25 cellular contexts compared by ENCODE assay signal in genomic region chr22:30025187-30025586, GRCh38. TPM values are rescaled to one million over a fixed set of nuclear protein-coding genes. Genes with fewer than 3 reads are reported as not detected.
DNase-seq lines count a peak whose midpoint lies in the region; ATAC-seq, FAIRE-seq and TF ChIP-seq lines count a peak whose summit lies in the region.
"Had no signal": no experiment of that assay in that cellular context is flagged by ENCODE, and none has a peak within 500 bp of the region (broad histone marks: within the 10 kb centered on the region; RNA-seq: fewer than 3 reads in every experiment).

No MANE protein-coding gene starts in this region.

- no peak for TF ChIP-seq POLR2A in gastroesophageal sphincter (IDR thresholded peaks at IDR 0.05)

- intact Hi-C loops in activated CD4-positive, alpha-beta T cell treated with anti-CD3 and anti-CD28 coated beads for 36 hours (cut with DNase I, micrococcal nuclease): no loop called here
- intact Hi-C loops in pancreas (cut with DNase I) (no loop called here), upper lobe of right lung (cut with DNase I) (no loop called here)

- CTCF ChIA-PET in activated CD4-positive, alpha-beta T cell treated with anti-CD3 and anti-CD28 coated beads for 36 hours (lab: Charles Lee): interaction anchor here (0.7 kb wide), 1 partner anchor 245 kb away, joined by 4 read pairs; no protein-coding TSS in a partner anchor

- H3K4me1 ChIP-seq in pancreas (no peaks in the 10 kb centered on the region), upper lobe of right lung (peaks cover 6% of the 10 kb centered on the region), gastroesophageal sphincter (no peaks in the 10 kb centered on the region)

- POLR2A ChIA-PET in activated CD4-positive, alpha-beta T cell treated with anti-CD3 and anti-CD28 coated beads for 36 hours (lab: Charles Lee): no interaction called here

- no peak for TF ChIP-seq EP300 in gastroesophageal sphincter (IDR thresholded peaks at IDR 0.05)

- H3K36me3 ChIP-seq in pancreas (peaks cover 7 to 46% (median 21%) of the 10 kb centered on the region in 3 donors), upper lobe of right lung (peaks cover 83% of the 10 kb centered on the region), gastroesophageal sphincter (peaks cover 0 to 89% of the 10 kb centered on the region in 2 donors)

- peaks cover 10% of the 10 kb centered on the region for H3K4me1 Mint-ChIP-seq in activated CD4-positive, alpha-beta T cell treated with anti-CD3 and anti-CD28 coated beads for 36 hours

- H3K27ac ChIP-seq in pancreas (no peak overlapping the region), upper lobe of right lung (no peak overlapping the region), gastroesophageal sphincter (no peak overlapping the region)
- H3K27ac ChIP-seq: 22Rv1, KMS-11 had no signal

- no peaks in the 10 kb centered on the region for H3K27me3 ChIP-seq in pancreas
- H3K27me3 ChIP-seq in upper lobe of right lung: no peaks in the 10 kb centered on the region
- no peaks in the 10 kb centered on the region for H3K27me3 ChIP-seq in gastroesophageal sphincter

- ATAC-seq in activated CD4-positive, alpha-beta T cell treated with anti-CD3 and anti-CD28 coated beads for 36 hours: no peak
- ATAC-seq in esophagus mucosa: peak; percentile 88
- ATAC-seq in pancreas: peak in 3 of 4 donors; percentile 41 to 69 (median 53)
- ATAC-seq in upper lobe of right lung: peak; percentile 84
- ATAC-seq in gastroesophageal sphincter: no peak
- no peak for ATAC-seq in HG02938 (IDR thresholded peaks at IDR 0.05; ENCODE audit: unreplicated experiment)
- ATAC-seq: CD8-positive, alpha-beta T cell; GM12878 had no signal

- H3K27ac Mint-ChIP-seq in activated CD4-positive, alpha-beta T cell treated with anti-CD3 and anti-CD28 coated beads for 36 hours: peak overlapping the region; percentile 35
- H3K27ac Mint-ChIP-seq: CD8-positive, alpha-beta T cell; HFFc6 had no signal

- H3K27me3 Mint-ChIP-seq in activated CD4-positive, alpha-beta T cell treated with anti-CD3 and anti-CD28 coated beads for 36 hours: no peaks in the 10 kb centered on the region

- H3K36me3 Mint-ChIP-seq in activated CD4-positive, alpha-beta T cell treated with anti-CD3 and anti-CD28 coated beads for 36 hours (ENCODE audit: low read depth): peaks cover 28% of the 10 kb centered on the region

- 43 to 46% methylated on average over 3 of the region's 3 CpGs for WGBS in pancreas, 2 donors
- 20 to 85% methylated on average over 1 to 2 of the region's 3 CpGs for WGBS in gastroesophageal sphincter (ENCODE audit: low coverage in 1 of 2), 2 donors

- H3K4me3 Mint-ChIP-seq in activated CD4-positive, alpha-beta T cell treated with anti-CD3 and anti-CD28 coated beads for 36 hours: no peak overlapping the region
- H3K4me3 Mint-ChIP-seq: CD8-positive, alpha-beta T cell; HFFc6 had no signal

- FAIRE-seq in pancreas (lab: Jason Lieb, UNC): no peak
- FAIRE-seq: D721Med, G401.6, GM12878, GM18507, H54 had no signal

- DNase-seq in activated CD4-positive, alpha-beta T cell treated with anti-CD3 and anti-CD28 coated beads for 36 hours: no peak
- no peak for DNase-seq in activated CD4-positive, alpha-beta T cell treated with anti-CD3 and anti-CD28 coated beads, Interleukin-2, amount 50 U/mL, for 1 hour
- DNase-seq in pancreas (no peak), upper lobe of right lung (no peak), T-helper 9 cell (no peak)
- DNase-seq: CD8-positive, alpha-beta T cell; DMS79 treated with DMSO at 0.1 percent for 48 hours; HFFc6; NCI-H1092 treated with DMSO at 0.1 percent for 48 hours; NCI-H2081 treated with DMSO at 0.1 percent for 48 hours; NCI-H510A; NCI-H774 had no signal

- H3K9me3 ChIP-seq in pancreas: no peaks in the 10 kb centered on the region
- no peaks in the 10 kb centered on the region for H3K9me3 ChIP-seq in upper lobe of right lung
- H3K9me3 ChIP-seq in gastroesophageal sphincter: no peaks in the 10 kb centered on the region

- no peak overlapping the region for H3K4me3 ChIP-seq in pancreas
- H3K4me3 ChIP-seq in upper lobe of right lung: no peak overlapping the region
- H3K4me3 ChIP-seq in gastroesophageal sphincter: no peak overlapping the region
- H3K4me3 ChIP-seq: GM12878 had no signal

- no peaks in the 10 kb centered on the region for H3K9me3 Mint-ChIP-seq in activated CD4-positive, alpha-beta T cell treated with anti-CD3 and anti-CD28 coated beads for 36 hours (ENCODE audit: low read depth)
- H3K9me3 Mint-ChIP-seq: CD8-positive, alpha-beta T cell; HFFc6 had no signal

- TF ChIP-seq CTCF in pancreas (IDR thresholded peaks at IDR 0.05) (no peak), upper lobe of right lung (IDR thresholded peaks at IDR 0.05) (no peak), gastroesophageal sphincter (IDR thresholded peaks at IDR 0.05) (no peak)

RNA-seq across cellular contexts. Expression of gene HORMAD2, which starts 55.1 kb away (rescaled TPM):
- total RNA-seq in activated CD4-positive, alpha-beta T cell treated with anti-CD3 and anti-CD28 coated beads for 36 hours: not detected
- total RNA-seq in esophagus mucosa (not detected), pancreas (not detected), upper lobe of right lung (not detected), gastroesophageal sphincter (not detected)
- polyA plus RNA-seq in pancreas: not detected
- total RNA-seq: CD8-positive, alpha-beta T cell; GM12878; HFFc6; MCF 10A had no signal
- polyA plus RNA-seq: AG04450, BJ had no signal

Comparison
In these comparisons a context has a peak if more than half of its experiments do, and no peak if none do; other contexts are left out.
1. ATAC-seq: peak in esophagus mucosa (single experiment), pancreas (3 of 4) and upper lobe of right lung (single experiment); none in activated CD4-positive, alpha-beta T cell treated with anti-CD3 and anti-CD28 coated beads for 36 hours (single experiment), gastroesophageal sphincter (single experiment) and HG02938 (single experiment).